Comparison of ENCODE assay signal across 20 cellular contexts in the genomic region with DNA sequence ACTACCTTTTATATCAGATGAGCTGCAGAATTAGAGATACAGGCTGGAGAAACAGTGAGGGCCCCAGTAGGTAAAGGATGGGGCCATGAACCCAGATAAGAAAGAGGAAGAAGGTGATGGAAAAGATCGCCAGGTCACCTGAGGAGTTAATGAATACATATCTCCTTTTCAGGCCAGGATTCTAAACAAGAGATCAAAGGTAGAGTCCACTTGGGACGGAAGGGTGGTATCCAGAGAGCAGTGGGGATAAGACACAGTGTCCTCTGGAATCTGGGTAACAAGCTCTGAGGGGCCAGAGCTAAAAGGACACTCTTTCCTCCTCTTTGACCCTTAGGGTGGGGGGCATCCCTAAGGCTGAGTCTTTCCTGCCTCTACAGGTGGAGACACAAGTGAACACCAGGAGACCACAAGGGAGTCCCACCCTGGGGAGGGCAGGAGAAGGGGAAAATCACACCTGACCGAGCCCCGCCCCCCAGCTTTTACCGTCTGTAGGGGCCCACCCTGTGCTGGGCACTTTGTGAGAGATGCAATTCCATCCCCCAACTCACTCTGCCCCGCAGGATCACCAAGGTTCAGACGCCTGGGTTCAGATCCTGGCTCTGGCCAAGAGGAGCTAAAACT. TPM values are rescaled to one million over a fixed set of nuclear protein-coding genes. Genes with fewer than 3 reads are reported as not detected.
A peak's percentile ranks its signal among the peaks of the same experiment; 100 is the strongest.
DNase-seq lines count a peak whose midpoint lies in the region; ATAC-seq and TF ChIP-seq lines count a peak whose summit lies in the region.
"Had no signal": no experiment of that assay in that cellular context is flagged by ENCODE, and none has a peak within 500 bp of the region (broad histone marks: within the 10 kb centered on the region; RNA-seq: fewer than 3 reads in every experiment).

No MANE protein-coding gene starts in this region.

- no peak for TF ChIP-seq POLR2A in stomach (IDR thresholded peaks at IDR 0.05)

- peaks cover 0 to 8% (median 0%) of the 10 kb centered on the region in 3 donors for H3K27me3 ChIP-seq in stomach

- intact Hi-C loops in left colon (cut with DNase I, micrococcal nuclease) = no loop called here
- intact Hi-C loops in stomach (cut with DNase I; ENCODE audit: low total_unique reads) = no loop called here

- H3K27ac ChIP-seq in stomach = no peak overlapping the region
- H3K27ac ChIP-seq: KMS-11 had no signal

- no peak overlapping the region for H3K4me3 Mint-ChIP-seq in stimulated activated naive CD8-positive, alpha-beta T cell treated with anti-CD3 and anti-CD28 coated beads, Interleukin-15, amount 100 ng/mL, for 72 hours
- H3K4me3 Mint-ChIP-seq in activated naive CD8-positive, alpha-beta T cell treated with anti-CD3 and anti-CD28 coated beads for 36 hours = no peak overlapping the region
- H3K4me3 Mint-ChIP-seq: IgD-negative memory B cell had no signal

- peaks cover 38% of the 10 kb centered on the region for H3K27me3 Mint-ChIP-seq in stimulated activated naive CD8-positive, alpha-beta T cell treated with anti-CD3 and anti-CD28 coated beads, Interleukin-15, amount 100 ng/mL, for 72 hours
- peaks cover 31% of the 10 kb centered on the region for H3K27me3 Mint-ChIP-seq in activated naive CD8-positive, alpha-beta T cell treated with anti-CD3 and anti-CD28 coated beads for 36 hours

- no peak overlapping the region for H3K4me3 ChIP-seq in stomach

- no peak for TF ChIP-seq CTCF in stomach (IDR thresholded peaks at IDR 0.05)

- H3K27ac Mint-ChIP-seq in stimulated activated naive CD8-positive, alpha-beta T cell treated with anti-CD3 and anti-CD28 coated beads, Interleukin-15, amount 100 ng/mL, for 72 hours = no peak overlapping the region
- no peak overlapping the region for H3K27ac Mint-ChIP-seq in activated naive CD8-positive, alpha-beta T cell treated with anti-CD3 and anti-CD28 coated beads for 36 hours
- H3K27ac Mint-ChIP-seq: IgD-negative memory B cell had no signal

- H3K4me1 ChIP-seq in stomach = no peaks in the 10 kb centered on the region

- peak; percentile 26 for ATAC-seq in stimulated activated naive CD8-positive, alpha-beta T cell treated with anti-CD3 and anti-CD28 coated beads, Interleukin-15, amount 100 ng/mL, for 72 hours
- no peak for ATAC-seq in stimulated activated naive CD8-positive, alpha-beta T cell treated with anti-CD3 and anti-CD28 coated beads, Interleukin-15, Interleukin-2, amounts not matched to agents 100 U/mL and 50 U/mL, for 24 hours
- ATAC-seq in left colon = peak; percentile 24

- no peaks in the 10 kb centered on the region for H3K9me3 Mint-ChIP-seq in stimulated activated naive CD8-positive, alpha-beta T cell treated with anti-CD3 and anti-CD28 coated beads, Interleukin-15, amount 100 ng/mL, for 72 hours
- H3K9me3 Mint-ChIP-seq in activated naive CD8-positive, alpha-beta T cell treated with anti-CD3 and anti-CD28 coated beads for 36 hours = no peaks in the 10 kb centered on the region

- no peaks in the 10 kb centered on the region for H3K36me3 ChIP-seq in stomach

- 52 to 74% (median 68%) methylated on average over 5 to 7 of the region's 7 CpGs for WGBS in stomach, 5 donors

- no peaks in the 10 kb centered on the region for H3K36me3 Mint-ChIP-seq in activated naive CD8-positive, alpha-beta T cell treated with anti-CD3 and anti-CD28 coated beads for 36 hours
- H3K36me3 Mint-ChIP-seq: IgD-negative memory B cell had no signal

- no peak for DNase-seq in stimulated activated naive CD8-positive, alpha-beta T cell treated with anti-CD3 and anti-CD28 coated beads, Interleukin-15, amount 100 ng/mL, for 72 hours
- no peak for DNase-seq in stimulated activated naive CD8-positive, alpha-beta T cell treated with anti-CD3 and anti-CD28 coated beads, Interleukin-15, Interleukin-2, amounts not matched to agents 100 U/mL and 50 U/mL, for 24 hours
- DNase-seq in left colon = no peak
- DNase-seq in stomach = peak; percentile 14
- no peak for DNase-seq in activated naive CD8-positive, alpha-beta T cell treated with anti-CD3 and anti-CD28 coated beads for 36 hours
- DNase-seq in NCI-H82 treated with DMSO at 0.1 percent for 48 hours (lab: John Stamatoyannopoulos, UW; ENCODE audit: unreplicated experiment) = no peak
- no peak for DNase-seq in NCI-H510A treated with DMSO at 0.1 percent for 48 hours (lab: John Stamatoyannopoulos, UW)
- DNase-seq: DMS153, DND-41, MM.1S, NCI-H2029, NCI-H446, NCI-H526, Right ventricle myocardium superior, RPMI8226 had no signal

- H3K9me3 ChIP-seq in stomach = no peaks in the 10 kb centered on the region

- H3K4me1 Mint-ChIP-seq in stimulated activated naive CD8-positive, alpha-beta T cell treated with anti-CD3 and anti-CD28 coated beads, Interleukin-15, amount 100 ng/mL, for 72 hours = no peaks in the 10 kb centered on the region
- H3K4me1 Mint-ChIP-seq in activated naive CD8-positive, alpha-beta T cell treated with anti-CD3 and anti-CD28 coated beads for 36 hours = no peaks in the 10 kb centered on the region

- no peak for TF ChIP-seq EP300 in stomach (IDR thresholded peaks at IDR 0.05)

RNA-seq across cellular contexts. Expression of a gene that starts 5.4 kb away (rescaled TPM):
- total RNA-seq in left colon = not detected
- total RNA-seq in stomach = not detected
- not detected for polyA plus RNA-seq in stomach
- total RNA-seq in activated naive CD8-positive, alpha-beta T cell treated with anti-CD3 and anti-CD28 coated beads for 36 hours = not detected
- total RNA-seq: A172, Right ventricle myocardium superior, SK-MEL-5 had no signal
- polyA plus RNA-seq: BJ, IgD-negative memory B cell had no signal

RNA-seq across cellular contexts. Expression of a gene that starts 27.3 kb away (rescaled TPM):
- total RNA-seq in left colon = 100 to 1,000 TPM; 185 to 197 TPM
- 100 to 1,000 TPM in 2 of 5 donors, 10 to 100 TPM in 3; 10.5 to 315 (median 46.3) TPM for total RNA-seq in stomach
- 1,000 to 10,000 TPM in 1 of 3 donors, 100 to 1,000 TPM in 1, 10 to 100 TPM in 1; 37.6 to 1,332 (median 307) TPM for polyA plus RNA-seq in stomach
- 1 to 10 TPM; 1.1 to 1.3 TPM for total RNA-seq in activated naive CD8-positive, alpha-beta T cell treated with anti-CD3 and anti-CD28 coated beads for 36 hours

RNA-seq across cellular contexts. Expression of a gene that starts 37.9 kb away (rescaled TPM):
- total RNA-seq in left colon = 1 to 10 TPM; 1.6 to 1.7 TPM
- total RNA-seq in stomach = not detected
- polyA plus RNA-seq in stomach = under 1 TPM in 1 of 3 donors, not detected in 2; 0.19 TPM
- total RNA-seq in activated naive CD8-positive, alpha-beta T cell treated with anti-CD3 and anti-CD28 coated beads for 36 hours = not detected
- total RNA-seq: A172, Right ventricle myocardium superior, SK-MEL-5 had no signal
- polyA plus RNA-seq: BJ, IgD-negative memory B cell had no signal

Comparison
In these comparisons a context has a peak if more than half of its experiments do, and no peak if none do; other contexts are left out.
1. RNA of a gene that starts 27.3 kb away (total RNA-seq): 185 to 197 TPM in left colon and 10.5 to 315 TPM in stomach; 1.1 to 1.3 TPM in activated naive CD8-positive, alpha-beta T cell treated with anti-CD3 and anti-CD28 coated beads for 36 hours; every median in the first group is over 4 times any median in the second.